In genomic region chr10:84517455-84518046, GRCh38 we compare ENCODE assay signal across 12 cellular contexts.
DNase-seq lines count a peak whose midpoint lies in the region; ATAC-seq and TF ChIP-seq lines count a peak whose summit lies in the region.
"Had no signal": no experiment of that assay in that cellular context is flagged by ENCODE, and none has a peak within 500 bp of the region (broad histone marks: within the 10 kb centered on the region; RNA-seq: fewer than 3 reads in every experiment).

No MANE protein-coding gene starts in this region.

- no peak for TF ChIP-seq CTCF in glutamatergic neuron (IDR thresholded peaks at IDR 0.05; ENCODE audit: partially characterized antibody, unreplicated experiment)

- H3K27ac Mint-ChIP-seq in activated naive CD8-positive, alpha-beta T cell: peak overlapping the region; percentile 42
- no peak overlapping the region for H3K27ac Mint-ChIP-seq in activated naive CD8-positive, alpha-beta T cell treated with anti-CD3 and anti-CD28 coated beads, Interleukin-2, amount 50 U/mL, for 24 hours
- H3K27ac Mint-ChIP-seq in T-helper 17 cell (peak overlapping the region; percentile 21), glutamatergic neuron (ENCODE audit: unreplicated experiment) (peak overlapping the region; percentile 63)
- H3K27ac Mint-ChIP-seq: CD14-positive monocyte had no signal

- H3K4me3 Mint-ChIP-seq in activated naive CD8-positive, alpha-beta T cell: no peak overlapping the region
- H3K4me3 Mint-ChIP-seq in activated naive CD8-positive, alpha-beta T cell treated with anti-CD3 and anti-CD28 coated beads, Interleukin-2, amount 50 U/mL, for 24 hours: no peak overlapping the region
- H3K4me3 Mint-ChIP-seq in T-helper 17 cell (no peak overlapping the region), glutamatergic neuron (ENCODE audit: unreplicated experiment) (peak overlapping the region; percentile 13)
- H3K4me3 Mint-ChIP-seq: CD14-positive monocyte had no signal

- H3K36me3 Mint-ChIP-seq in activated naive CD8-positive, alpha-beta T cell: peaks cover 4% of the 10 kb centered on the region
- H3K36me3 Mint-ChIP-seq in activated naive CD8-positive, alpha-beta T cell treated with anti-CD3 and anti-CD28 coated beads, Interleukin-2, amount 50 U/mL, for 24 hours (ENCODE audit: low read depth): peaks cover 19% of the 10 kb centered on the region
- H3K36me3 Mint-ChIP-seq in T-helper 17 cell (ENCODE audit: low read depth) (peaks cover 8% of the 10 kb centered on the region), glutamatergic neuron (ENCODE audit: unreplicated experiment) (peaks cover 9% of the 10 kb centered on the region)

- no peaks in the 10 kb centered on the region for H3K4me1 Mint-ChIP-seq in activated naive CD8-positive, alpha-beta T cell (ENCODE audit: low read depth)
- H3K4me1 Mint-ChIP-seq in activated naive CD8-positive, alpha-beta T cell treated with anti-CD3 and anti-CD28 coated beads, Interleukin-2, amount 50 U/mL, for 24 hours: peaks cover 2% of the 10 kb centered on the region
- peaks cover 18% of the 10 kb centered on the region for H3K4me1 Mint-ChIP-seq in T-helper 17 cell
- H3K4me1 Mint-ChIP-seq in glutamatergic neuron (ENCODE audit: low read depth, unreplicated experiment): peaks cover 41% of the 10 kb centered on the region
- H3K4me1 Mint-ChIP-seq: CD14-positive monocyte had no signal

- H3K27me3 Mint-ChIP-seq in activated naive CD8-positive, alpha-beta T cell: no peaks in the 10 kb centered on the region
- H3K27me3 Mint-ChIP-seq in activated naive CD8-positive, alpha-beta T cell treated with anti-CD3 and anti-CD28 coated beads, Interleukin-2, amount 50 U/mL, for 24 hours: no peaks in the 10 kb centered on the region
- H3K27me3 Mint-ChIP-seq in T-helper 17 cell: no peaks in the 10 kb centered on the region
- H3K27me3 Mint-ChIP-seq in glutamatergic neuron (ENCODE audit: unreplicated experiment): no peaks in the 10 kb centered on the region

- no peaks in the 10 kb centered on the region for H3K9me3 ChIP-seq in T-helper 17 cell (ENCODE audit: control insufficient read depth, low read length, poor library complexity, severe bottlenecking)

- no peak for DNase-seq in activated naive CD8-positive, alpha-beta T cell treated with anti-CD3 and anti-CD28 coated beads, Interleukin-2, amount 50 U/mL, for 24 hours
- DNase-seq in T-helper 17 cell (no peak), glutamatergic neuron (no peak)
- no peak for DNase-seq in activated CD8-positive, alpha-beta memory T cell treated with anti-CD3 and anti-CD28 coated beads, Interleukin-2, amount 50 U/mL, for 4 hours
- DNase-seq: DMS53, GF-D8, H7, IMR-90 had no signal

- no peaks in the 10 kb centered on the region for H3K9me3 Mint-ChIP-seq in activated naive CD8-positive, alpha-beta T cell (ENCODE audit: low read depth)
- H3K9me3 Mint-ChIP-seq in activated naive CD8-positive, alpha-beta T cell treated with anti-CD3 and anti-CD28 coated beads, Interleukin-2, amount 50 U/mL, for 24 hours: no peaks in the 10 kb centered on the region
- H3K9me3 Mint-ChIP-seq in glutamatergic neuron (ENCODE audit: unreplicated experiment): peaks cover 8% of the 10 kb centered on the region

- no peak for ATAC-seq in activated naive CD8-positive, alpha-beta T cell treated with anti-CD3 and anti-CD28 coated beads, Interleukin-2, amount 50 U/mL, for 24 hours
- ATAC-seq in T-helper 17 cell: no peak
- ATAC-seq in GM18498 (IDR thresholded peaks at IDR 0.05; ENCODE audit: unreplicated experiment): no peak
- no peak for ATAC-seq in HG02852 (IDR thresholded peaks at IDR 0.05; ENCODE audit: unreplicated experiment)
